In genomic region chr2:219484343-219485200, GRCh38 we compare ENCODE assay signal across 1 cellular context.
TF ChIP-seq lines count a peak whose summit lies in the region.

No MANE protein-coding gene starts in this region.

TF ChIP-seq in H1, 55 proteins besides CTCF, POLR2A, EP300 and RAD21:
- no peak for TF ChIP-seq CTBP2 (IDR thresholded peaks at IDR 0.05; ENCODE audit: borderline replicate concordance, insufficient read depth, insufficient read length, low read length)
- TF ChIP-seq SP2 (IDR thresholded peaks at IDR 0.05; ENCODE audit: low read length) = no peak
- no peak for TF ChIP-seq JUND (IDR thresholded peaks at IDR 0.05; ENCODE audit: low read length)
- no peak for TF ChIP-seq RNF2 (IDR thresholded peaks at IDR 0.05; ENCODE audit: borderline replicate concordance, low read depth, low read length, missing control alignments, poor library complexity, severe bottlenecking)
- no peak for TF ChIP-seq BACH1 (IDR thresholded peaks at IDR 0.05; ENCODE audit: low read length)
- no peak for TF ChIP-seq CEBPB (IDR thresholded peaks at IDR 0.05; ENCODE audit: low read depth, low read length)
- no peak for TF ChIP-seq CBX5 (IDR thresholded peaks at IDR 0.05; ENCODE audit: low read depth, low read length)
- no peak for TF ChIP-seq ASH2L (IDR thresholded peaks at IDR 0.05; ENCODE audit: low read length)
- TF ChIP-seq RFX5 (IDR thresholded peaks at IDR 0.05; ENCODE audit: borderline replicate concordance, low read depth, low read length) = no peak
- peak; percentile 57 for TF ChIP-seq KDM4A (IDR thresholded peaks at IDR 0.05; ENCODE audit: low read depth, low read length, severe bottlenecking)
- TF ChIP-seq BCL11A (IDR thresholded peaks at IDR 0.05; ENCODE audit: low read depth in 2 of 2, low read length in 2 of 2) = no peak
- no peak for TF ChIP-seq CHD7 (IDR thresholded peaks at IDR 0.05; ENCODE audit: insufficient replicate concordance, low read length)
- peak; percentile 88 for TF ChIP-seq SUZ12 (IDR thresholded peaks at IDR 0.05; ENCODE audit: low read length)
- no peak for TF ChIP-seq ZNF274 (IDR thresholded peaks at IDR 0.05; ENCODE audit: borderline replicate concordance, extremely low read depth, low read length)
- no peak for TF ChIP-seq TAF1 (IDR thresholded peaks at IDR 0.05; ENCODE audit: low read depth, low read length)
- TF ChIP-seq JUN (IDR thresholded peaks at IDR 0.05; ENCODE audit: low read depth, low read length) = no peak
- no peak for TF ChIP-seq TCF12 (IDR thresholded peaks at IDR 0.05; ENCODE audit: low read depth, low read length)
- TF ChIP-seq ATF2 (IDR thresholded peaks at IDR 0.05; ENCODE audit: low read length) = no peak
- no peak for TF ChIP-seq SP1 (IDR thresholded peaks at IDR 0.05; ENCODE audit: low read depth, low read length)
- TF ChIP-seq FOSL1 (IDR thresholded peaks at IDR 0.05; ENCODE audit: insufficient read depth, low read depth, low read length) = no peak
- TF ChIP-seq MAFK (IDR thresholded peaks at IDR 0.05; ENCODE audit: low read depth, low read length) = no peak
- peak; percentile 76 for TF ChIP-seq EZH2 (IDR thresholded peaks at IDR 0.05; ENCODE audit: low read depth, low read length, severe bottlenecking)
- TF ChIP-seq TBP (IDR thresholded peaks at IDR 0.05; ENCODE audit: low read depth, low read length) = no peak
- no peak for TF ChIP-seq RXRA (IDR thresholded peaks at IDR 0.05; ENCODE audit: insufficient read depth, low read depth, low read length)
- no peak for TF ChIP-seq CBX8 (IDR thresholded peaks at IDR 0.05; ENCODE audit: borderline replicate concordance, low read depth, low read length)
- TF ChIP-seq HDAC6 (IDR thresholded peaks at IDR 0.05; ENCODE audit: low read depth, low read length) = no peak
- no peak for TF ChIP-seq EGR1 (IDR thresholded peaks at IDR 0.05; ENCODE audit: borderline replicate concordance, low read depth, low read length)
- TF ChIP-seq TEAD4 (IDR thresholded peaks at IDR 0.05; ENCODE audit: low read depth, low read length) = no peak
- TF ChIP-seq PHF8 (conservative IDR thresholded peaks at IDR 0.05; ENCODE audit: low read depth, low read length) = no peak
- TF ChIP-seq GTF2F1 (IDR thresholded peaks at IDR 0.05; ENCODE audit: borderline replicate concordance, low read depth, low read length) = no peak
- TF ChIP-seq SIN3A (conservative IDR thresholded peaks at IDR 0.05 in 1 of 2, IDR thresholded peaks at IDR 0.05 in 1 of 2; ENCODE audit: low read depth in 1 of 2, low read length in 2 of 2) = no peak
- TF ChIP-seq POU5F1 (IDR thresholded peaks at IDR 0.05; ENCODE audit: low read depth, low read length) = no peak
- no peak for TF ChIP-seq CHD1 (IDR thresholded peaks at IDR 0.05; ENCODE audit: low read depth, low read length)
- no peak for TF ChIP-seq SAP30 (IDR thresholded peaks at IDR 0.05; ENCODE audit: insufficient read depth, insufficient replicate concordance, low read length)
- no peak for TF ChIP-seq KDM5A (IDR thresholded peaks at IDR 0.05; ENCODE audit: low read length)
- no peak for TF ChIP-seq SP4 (IDR thresholded peaks at IDR 0.05; ENCODE audit: low read length)
- TF ChIP-seq CREB1 (IDR thresholded peaks at IDR 0.05) = no peak
- no peak for TF ChIP-seq HDAC2 (IDR thresholded peaks at IDR 0.05; ENCODE audit: borderline replicate concordance in 1 of 2, low read depth in 2 of 2, low read length in 2 of 2)
- TF ChIP-seq BRCA1 (IDR thresholded peaks at IDR 0.05; ENCODE audit: low read depth, low read length) = no peak
- no peak for TF ChIP-seq SRF (IDR thresholded peaks at IDR 0.05; ENCODE audit: low read depth, low read length)
- peak; percentile 10 for TF ChIP-seq TAF7 (optimal IDR thresholded peaks at IDR 0.05; ENCODE audit: borderline replicate concordance, low read depth, low read length)
- no peak for TF ChIP-seq NANOG (IDR thresholded peaks at IDR 0.05; ENCODE audit: insufficient read depth, low read depth, low read length, poor library complexity, severe bottlenecking)
- TF ChIP-seq KDM1A (IDR thresholded peaks at IDR 0.05; ENCODE audit: borderline replicate concordance, low read length) = no peak
- TF ChIP-seq POLR2AphosphoS5 (IDR thresholded peaks at IDR 0.05; ENCODE audit: low read depth, low read length) = no peak
- no peak for TF ChIP-seq RBBP5 (IDR thresholded peaks at IDR 0.05; ENCODE audit: borderline replicate concordance, low read depth, low read length)
- TF ChIP-seq E2F6 (IDR thresholded peaks at IDR 0.05) = peak; percentile 10; the same call in 1 of the 2 replicates
- TF ChIP-seq CHD2 (IDR thresholded peaks at IDR 0.05; ENCODE audit: low read length) = no peak
- no peak for TF ChIP-seq ATF3 (IDR thresholded peaks at IDR 0.05; ENCODE audit: insufficient read depth, low read depth, low read length)
- peak; percentile 57 for TF ChIP-seq MAX (IDR thresholded peaks at IDR 0.05)
- TF ChIP-seq USF2 (IDR thresholded peaks at IDR 0.05; ENCODE audit: low read length) = no peak
- no peak for TF ChIP-seq SIX5 (IDR thresholded peaks at IDR 0.05; ENCODE audit: low read depth, low read length)
- TF ChIP-seq SIRT6 (IDR thresholded peaks at IDR 0.05; ENCODE audit: low read length) = no peak
- TF ChIP-seq NRF1 (IDR thresholded peaks at IDR 0.05; ENCODE audit: low read depth, low read length) = no peak
- TF ChIP-seq YY1 (IDR thresholded peaks at IDR 0.05; ENCODE audit: low read depth, low read length) = no peak
- 0 out of 2 replicates have a peak, but pooled peaks have one; percentile 31 for TF ChIP-seq GABPA (IDR thresholded peaks at IDR 0.05; ENCODE audit: borderline replicate concordance, insufficient read depth, low read length)
